3 cellular contexts compared by ENCODE assay signal in genomic region chr3:65779393-65779792, GRCh38.
A peak's percentile ranks its signal among the peaks of the same experiment; 100 is the strongest.
TF ChIP-seq lines count a peak whose summit lies in the region.

No MANE protein-coding gene starts in this region.

TF ChIP-seq in GM23338, 12 proteins besides CTCF, POLR2A, EP300 and RAD21 (continues in another document):
- TF ChIP-seq ZNF331 (CRISPR knock-in tag; IDR thresholded peaks at IDR 0.05; ENCODE audit: low read depth) (no peak), ZNF462 (CRISPR knock-in tag; IDR thresholded peaks at IDR 0.05) (no peak), JUNB (IDR thresholded peaks at IDR 0.05; ENCODE audit: unreplicated experiment) (no peak), EZH2phosphoT487 (IDR thresholded peaks at IDR 0.05; ENCODE audit: unreplicated experiment) (no peak), EZH2 (IDR thresholded peaks at IDR 0.05; ENCODE audit: low read depth, unreplicated experiment) (no peak), NANOG (IDR thresholded peaks at IDR 0.05; ENCODE audit: borderline replicate concordance) (no peak), STAT1 (IDR thresholded peaks at IDR 0.05; ENCODE audit: unreplicated experiment) (no peak), POLR2AphosphoS5 (IDR thresholded peaks at IDR 0.05; ENCODE audit: low read depth) (no peak)

TF ChIP-seq in IMR-90, 13 proteins besides CTCF, POLR2A, EP300 and RAD21:
- TF ChIP-seq CEBPB (IDR thresholded peaks at IDR 0.05; ENCODE audit: low read depth, low read length) (peak; percentile 75), RCOR1 (IDR thresholded peaks at IDR 0.05; ENCODE audit: insufficient replicate concordance, low read length) (no peak)

TF ChIP-seq in K562, 482 proteins besides CTCF, POLR2A, EP300 and RAD21:
- TF ChIP-seq ZKSCAN8 (CRISPR knock-in tag; IDR thresholded peaks at IDR 0.05) (no peak), CEBPB (tag; IDR thresholded peaks at IDR 0.05) (peak; percentile 30; the same call in 1 of the 2 replicates), AFF1 (IDR thresholded peaks at IDR 0.05; ENCODE audit: low read depth in 1 of 2, partially characterized antibody in 2 of 2) (no peak), GABPA (tag; conservative IDR thresholded peaks at IDR 0.05; ENCODE audit: low read depth) (no peak), CBX8 (IDR thresholded peaks at IDR 0.05; ENCODE audit: borderline replicate concordance, extremely low read depth, low read depth, low read length, poor library complexity, severe bottlenecking) (no peak), CEBPG (CRISPR knock-in tag; IDR thresholded peaks at IDR 0.05) (no peak), CEBPG (tag; conservative IDR thresholded peaks at IDR 0.05 in 1 of 2, IDR thresholded peaks at IDR 0.05 in 1 of 2) (peak in 1 of 2 experiments; percentile 15; a peak in 1 of 4 replicates), GTF2A2 (tag; IDR thresholded peaks at IDR 0.05) (no peak), XRCC5 (IDR thresholded peaks at IDR 0.05; ENCODE audit: low read depth, low read length) (no peak)
- TF ChIP-seq, protein P1, sequence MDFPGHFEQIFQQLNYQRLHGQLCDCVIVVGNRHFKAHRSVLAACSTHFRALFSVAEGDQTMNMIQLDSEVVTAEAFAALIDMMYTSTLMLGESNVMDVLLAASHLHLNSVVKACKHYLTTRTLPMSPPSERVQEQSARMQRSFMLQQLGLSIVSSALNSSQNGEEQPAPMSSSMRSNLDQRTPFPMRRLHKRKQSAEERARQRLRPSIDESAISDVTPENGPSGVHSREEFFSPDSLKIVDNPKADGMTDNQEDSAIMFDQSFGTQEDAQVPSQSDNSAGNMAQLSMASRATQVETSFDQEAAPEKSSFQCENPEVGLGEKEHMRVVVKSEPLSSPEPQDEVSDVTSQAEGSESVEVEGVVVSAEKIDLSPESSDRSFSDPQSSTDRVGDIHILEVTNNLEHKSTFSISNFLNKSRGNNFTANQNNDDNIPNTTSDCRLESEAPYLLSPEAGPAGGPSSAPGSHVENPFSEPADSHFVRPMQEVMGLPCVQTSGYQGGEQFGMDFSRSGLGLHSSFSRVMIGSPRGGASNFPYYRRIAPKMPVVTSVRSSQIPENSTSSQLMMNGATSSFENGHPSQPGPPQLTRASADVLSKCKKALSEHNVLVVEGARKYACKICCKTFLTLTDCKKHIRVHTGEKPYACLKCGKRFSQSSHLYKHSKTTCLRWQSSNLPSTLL (IDR thresholded peaks at IDR 0.05) = no peak
